ENCODE assay signal across 8 cellular contexts in the genomic region with DNA sequence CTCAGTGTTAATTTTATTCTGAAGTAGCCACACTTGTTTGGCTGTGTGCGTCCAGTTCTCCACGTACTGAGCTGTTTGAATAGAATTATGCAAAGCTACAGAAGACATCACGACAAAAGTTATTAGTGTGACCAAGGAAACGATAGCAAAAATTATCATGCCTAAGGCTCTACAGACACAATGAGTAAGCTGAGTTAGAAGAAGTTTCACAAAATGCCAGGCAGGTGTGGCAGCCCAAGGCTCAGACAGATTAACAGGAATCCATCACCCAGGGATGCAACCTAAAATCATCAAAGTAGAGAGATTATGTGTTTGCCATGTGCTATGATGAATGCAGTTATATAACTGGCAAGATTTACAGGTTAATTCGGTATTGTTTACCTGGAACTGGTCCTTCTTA.
"Had no signal": no experiment of that assay in that cellular context is flagged by ENCODE, and none has a peak within 500 bp of the region (broad histone marks: within the 10 kb centered on the region; RNA-seq: fewer than 3 reads in every experiment).

No MANE protein-coding gene starts in this region.

- H2AFZ ChIP-seq: GM23248 had no signal

- H3K9me3 Mint-ChIP-seq: HFFc6 had no signal

- H3K27ac Mint-ChIP-seq: HFFc6 had no signal

- DNase-seq: GM23248, GOT3, H7, HFFc6, IMR-90 had no signal

- H3K4me1 ChIP-seq: HAP-1 had no signal

- H3K9ac ChIP-seq: GM23248 had no signal

- H3K4me3 Mint-ChIP-seq: HFFc6 had no signal

- H3K27ac ChIP-seq: GM23248 had no signal

- H3K4me3 ChIP-seq: GM23248, HAP-1, K562 had no signal

- H3K9me3 ChIP-seq: HAP-1 had no signal

- H3K36me3 ChIP-seq: HAP-1 had no signal

- ATAC-seq: HCT116, K562 had no signal
